ENCODE assay signal across 18 cellular contexts in the genomic region with DNA sequence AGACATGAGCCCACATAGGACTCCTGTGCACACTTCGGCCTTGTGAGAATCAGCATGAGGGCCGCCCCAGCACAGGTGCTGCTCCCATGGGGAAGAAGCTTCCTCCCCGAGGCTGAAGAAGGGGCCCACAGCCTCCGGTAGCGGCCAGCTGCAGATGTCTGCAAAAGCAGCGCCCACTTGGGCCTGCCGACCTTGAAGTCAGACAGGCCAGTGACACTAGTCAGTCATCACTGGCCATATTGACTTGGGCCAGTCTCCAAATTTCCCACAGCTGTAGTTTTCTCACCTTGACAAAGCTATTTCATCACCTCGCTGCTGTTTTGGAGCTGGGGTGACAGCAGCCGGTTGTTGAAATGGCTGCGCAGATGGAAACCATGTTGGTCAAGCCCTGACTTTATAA.
DNase-seq lines count a peak whose midpoint lies in the region; ATAC-seq and TF ChIP-seq lines count a peak whose summit lies in the region.
"Had no signal": no experiment of that assay in that cellular context is flagged by ENCODE, and none has a peak within 500 bp of the region (broad histone marks: within the 10 kb centered on the region; RNA-seq: fewer than 3 reads in every experiment).

No MANE protein-coding gene starts in this region.

- H3K9me3 ChIP-seq in HCT116 (ENCODE audit: control insufficient read depth in 1 of 2, insufficient read depth in 1 of 2, low read depth in 1 of 2, low read length in 2 of 2) (no peaks in the 10 kb centered on the region), body of pancreas (no peaks in the 10 kb centered on the region), suprapubic skin (no peaks in the 10 kb centered on the region)
- H3K9me3 ChIP-seq: lower lobe of right lung, ovary had no signal

- H4K8ac ChIP-seq in mesendoderm (ENCODE audit: low read depth, low read length) = no peak overlapping the region

- H2BK15ac ChIP-seq in mesendoderm (replicated peaks; ENCODE audit: low read depth) = no peak overlapping the region

- H3K4ac ChIP-seq in mesendoderm (ENCODE audit: low read depth, low read length) = no peak overlapping the region

- RAD21 ChIA-PET in HCT116 (lab: Charles Lee; ENCODE audit: low non-redundant PET in 1 of 2, low total read pairs in 2 of 2, uncharacterized antibody in 2 of 2, unreplicated experiment in 2 of 2) = no interaction called here

- H3K23ac ChIP-seq in mesendoderm (ENCODE audit: low read length) = no peak overlapping the region

- WGBS in body of pancreas, 2 donors = 46 to 51% methylated on average over 10 of the region's 10 CpGs
- no CpG with 5 or more reads among the region's 10 CpGs for WGBS in mesendoderm (ENCODE audit: extremely low coverage, insufficient coverage, low lambda C conversion rate)
- 64% methylated on average over 5 of the region's 10 CpGs for WGBS in suprapubic skin

- H4K20me1 ChIP-seq in HCT116 (ENCODE audit: insufficient read depth) = no peaks in the 10 kb centered on the region

- H2BK5ac ChIP-seq in mesendoderm (ENCODE audit: low read length) = no peak overlapping the region

- no peak overlapping the region for H4K5ac ChIP-seq in mesendoderm (ENCODE audit: low read length)

- TF ChIP-seq RAD21 in HCT116 (IDR thresholded peaks at IDR 0.05; ENCODE audit: low read depth) = no peak

- H3K56ac ChIP-seq in mesendoderm (ENCODE audit: low read length) = peak overlapping the region; percentile 35

- no peak for TF ChIP-seq POLR2A in HCT116 (IDR thresholded peaks at IDR 0.05; ENCODE audit: borderline replicate concordance, extremely low read depth, insufficient read depth, insufficient read length)
- no peak for TF ChIP-seq POLR2A in body of pancreas (IDR thresholded peaks at IDR 0.05)
- TF ChIP-seq POLR2A in suprapubic skin (IDR thresholded peaks at IDR 0.05) = no peak

- no peak overlapping the region for H2BK120ac ChIP-seq in mesendoderm (ENCODE audit: low read depth, low read length)

- CTCF ChIA-PET in HCT116 (lab: Charles Lee) = no interaction called here

- ATAC-seq in HCT116 (no peak), body of pancreas (peak; percentile 9)

- POLR2A ChIA-PET in HCT116 (lab: Charles Lee) = no interaction called here

- peak overlapping the region; percentile 48 for H3K4me2 ChIP-seq in HCT116 (ENCODE audit: low read length)
- no peak overlapping the region for H3K4me2 ChIP-seq in mesendoderm (ENCODE audit: low read length)

- no peak overlapping the region for H3K4me3 ChIP-seq in HCT116 (replicated peaks in 1 of 2; ENCODE audit: low read depth in 1 of 2, low read length in 2 of 2)
- no peak overlapping the region for H3K4me3 ChIP-seq in body of pancreas
- no peak overlapping the region for H3K4me3 ChIP-seq in mesendoderm (ENCODE audit: low read length)
- H3K4me3 ChIP-seq in suprapubic skin = no peak overlapping the region
- H3K4me3 ChIP-seq: lower lobe of right lung, ovary had no signal

- no peaks in the 10 kb centered on the region for H3K9me2 ChIP-seq in HCT116 (ENCODE audit: insufficient read depth)

- DNase-seq in HCT116 (ENCODE audit: low read depth, low spot score) (no peak), body of pancreas (peak; percentile 46 to 79 (median 67)), mesendoderm (no peak), suprapubic skin (ENCODE audit: low spot score in 2 of 2) (no peak), NK-92 (lab: John Stamatoyannopoulos, UW; ENCODE audit: unreplicated experiment) (no peak), SHP77 treated with DMSO at 0.1 percent for 48 hours (lab: John Stamatoyannopoulos, UW) (no peak), amniotic stem cell (lab: John Stamatoyannopoulos, UW) (no peak)
- DNase-seq: activated CD4-positive, alpha-beta T cell treated with anti-CD3 and anti-CD28 coated beads, Interleukin-2, amount 50 U/mL, for 1 hour; activated gamma-delta T cell; DMS79 treated with DMSO at 0.1 percent for 48 hours; lower lobe of right lung; naive B cell; NCI-H1048; NCI-H2029 treated with DMSO at 0.1 percent for 48 hours; NCI-H510A; Right ventricle myocardium superior; stimulated activated CD4-positive, alpha-beta T cell treated with anti-CD3 and anti-CD28 coated beads, Interleukin-2, amount 100 ng/mL, for 48 hours had no signal

- H3K27me3 ChIP-seq in HCT116 (ENCODE audit: insufficient read depth, low read length) (no peaks in the 10 kb centered on the region), body of pancreas (no peaks in the 10 kb centered on the region), mesendoderm (ENCODE audit: insufficient read depth, low read length, poor library complexity) (no peaks in the 10 kb centered on the region), suprapubic skin (no peaks in the 10 kb centered on the region)
- H3K27me3 ChIP-seq: ovary had no signal

- no peak overlapping the region for H3K9ac ChIP-seq in HCT116 (ENCODE audit: low read length)
- no peak overlapping the region for H3K9ac ChIP-seq in mesendoderm (ENCODE audit: low read length)

- TF ChIP-seq EP300 in suprapubic skin (IDR thresholded peaks at IDR 0.05) = no peak

- H3K27ac ChIP-seq in HCT116 (ENCODE audit: low read depth, low read length) (no peak overlapping the region), body of pancreas (peak overlapping the region; percentile 68 to 89 (median 76)), mesendoderm (ENCODE audit: low read depth, low read length) (no peak overlapping the region), suprapubic skin (peak overlapping the region; percentile 78)

- no peak overlapping the region for H2AK5ac ChIP-seq in mesendoderm (ENCODE audit: low read length)

- H3K4me1 ChIP-seq in HCT116 (ENCODE audit: control insufficient read depth in 1 of 2, insufficient read depth in 2 of 2, low read length in 2 of 2) (peaks cover 24 to 39% of the 10 kb centered on the region in 2 experiments), body of pancreas (peaks cover 69% of the 10 kb centered on the region), mesendoderm (ENCODE audit: control insufficient read depth, low read depth, low read length) (peaks cover 3% of the 10 kb centered on the region), suprapubic skin (peaks cover 67% of the 10 kb centered on the region)

- H2AFZ ChIP-seq in HCT116 (ENCODE audit: low read depth, low read length, poor library complexity, severe bottlenecking) = peak overlapping the region; percentile 65

- intact Hi-C loops in HCT116 (cut with micrococcal nuclease) = no loop called here
- intact Hi-C loops in body of pancreas (cut with DNase I) = no loop called here

- H3K79me2 ChIP-seq in HCT116 (ENCODE audit: insufficient read depth, low read length) = no peaks in the 10 kb centered on the region
- H3K79me2 ChIP-seq in mesendoderm (ENCODE audit: control insufficient read depth, insufficient read depth, low read length) = no peaks in the 10 kb centered on the region

- H3K36me3 ChIP-seq in HCT116 (ENCODE audit: control insufficient read depth in 1 of 2, insufficient read depth in 2 of 2, low read length in 2 of 2) = no peaks in the 10 kb centered on the region
- no peaks in the 10 kb centered on the region for H3K36me3 ChIP-seq in body of pancreas (replicated peaks in 1 of 2; ENCODE audit: insufficient read depth in 1 of 2, low read depth in 2 of 2)
- H3K36me3 ChIP-seq in mesendoderm (ENCODE audit: control insufficient read depth, insufficient read depth, low read length) = no peaks in the 10 kb centered on the region
- no peaks in the 10 kb centered on the region for H3K36me3 ChIP-seq in suprapubic skin
- H3K36me3 ChIP-seq: lower lobe of right lung, ovary had no signal

- H3K18ac ChIP-seq in mesendoderm (ENCODE audit: low read length) = peak overlapping the region; percentile 2

- no TSS peak for BruUV-seq in HCT116 (replicated peaks; lab: Mats Ljungman, UMichigan)

- no peaks in the 10 kb centered on the region for H3K79me1 ChIP-seq in mesendoderm (ENCODE audit: low read length)

- no peak for TF ChIP-seq CTCF in HCT116 (IDR thresholded peaks at IDR 0.05 in 2 of 3, conservative IDR thresholded peaks at IDR 0.05 in 1 of 3; ENCODE audit: borderline replicate concordance in 1 of 3, insufficient read depth in 1 of 3, low read depth in 2 of 3, low read length in 2 of 3)
- TF ChIP-seq CTCF in body of pancreas (IDR thresholded peaks at IDR 0.05) = no peak
- TF ChIP-seq CTCF in suprapubic skin (IDR thresholded peaks at IDR 0.05) = no peak

TF ChIP-seq in HCT116, 20 proteins besides CTCF, POLR2A, EP300 and RAD21:
- TF ChIP-seq JUND (IDR thresholded peaks at IDR 0.05) = no peak

Comparison
In these comparisons a context has a peak if more than half of its experiments do, and no peak if none do; other contexts are left out.
1. DNase-seq: peak in body of pancreas (4 of 4); none in HCT116 (single experiment), mesendoderm (single experiment), suprapubic skin (0 of 2), NK-92 (single experiment), SHP77 treated with DMSO at 0.1 percent for 48 hours (single experiment) and amniotic stem cell (single experiment).
2. H3K27ac ChIP-seq: peak in body of pancreas (4 of 4) and suprapubic skin (single experiment); none in HCT116 (single experiment) and mesendoderm (single experiment).